Comparison of ENCODE assay signal across 20 cellular contexts in genomic region chr12:128702344-128702743, GRCh38.
DNase-seq lines count a peak whose midpoint lies in the region; ATAC-seq and FAIRE-seq lines count a peak whose summit lies in the region.
"Had no signal": no experiment of that assay in that cellular context is flagged by ENCODE, and none has a peak within 500 bp of the region (broad histone marks: within the 10 kb centered on the region; RNA-seq: fewer than 3 reads in every experiment).

No MANE protein-coding gene starts in this region.

- H3K27me3 ChIP-seq in CD8-positive, alpha-beta memory T cell (ENCODE audit: insufficient read depth, low read length, poor library complexity, severe bottlenecking) = no peaks in the 10 kb centered on the region
- H3K27me3 ChIP-seq: BE2C had no signal

- peaks cover 3 to 16% (median 9%) of the 10 kb centered on the region in 3 donors for H3K4me1 Mint-ChIP-seq in CD8-positive, alpha-beta memory T cell
- H3K4me1 Mint-ChIP-seq: IgD-negative memory B cell had no signal

- peaks cover 3 to 9% of the 10 kb centered on the region in 2 donors for H3K27me3 Mint-ChIP-seq in CD8-positive, alpha-beta memory T cell
- H3K27me3 Mint-ChIP-seq: CD4-positive, alpha-beta T cell had no signal

- H3K4me1 ChIP-seq in CD8-positive, alpha-beta memory T cell (ENCODE audit: insufficient read depth, low read length) = no peaks in the 10 kb centered on the region
- H3K4me1 ChIP-seq: BE2C had no signal

- no peaks in the 10 kb centered on the region for H3K36me3 Mint-ChIP-seq in CD8-positive, alpha-beta memory T cell
- H3K36me3 Mint-ChIP-seq: IgD-negative memory B cell had no signal

- H3K4me3 Mint-ChIP-seq in CD8-positive, alpha-beta memory T cell = peak overlapping the region in 4 of 7 donors; percentile 6 to 50 (median 38)
- H3K4me3 Mint-ChIP-seq: CD4-positive, alpha-beta T cell; IgD-negative memory B cell had no signal

- no peaks in the 10 kb centered on the region for H3K9me3 Mint-ChIP-seq in CD8-positive, alpha-beta memory T cell

- no peak overlapping the region for H3K4me3 ChIP-seq in CD8-positive, alpha-beta memory T cell (ENCODE audit: low read length)
- H3K4me3 ChIP-seq: PC-9 had no signal

- peak overlapping the region in 1 of 8 donors; percentile 18 for H3K27ac Mint-ChIP-seq in CD8-positive, alpha-beta memory T cell
- H3K27ac Mint-ChIP-seq: CD4-positive, alpha-beta T cell; IgD-negative memory B cell had no signal

- DNase-seq in CD8-positive, alpha-beta memory T cell = no peak
- DNase-seq in cerebellar cortex (ENCODE audit: low spot score) (peak; percentile 15), left kidney (ENCODE audit: low read depth, low spot score) (peak; percentile 35), GM03348 (ENCODE audit: low spot score) (no peak), urothelium cell line (ENCODE audit: low spot score) (no peak)
- DNase-seq: BE2C; Calu3; CD4-positive, alpha-beta T cell; GF-D8; Kasumi-1; MM.1S; NCI-H2081; NCI-H446; NCI-H82; PC-9; SW 1271 had no signal

- CTCF ChIA-PET in CD8-positive, alpha-beta memory T cell (lab: Charles Lee) = no interaction called here

- ATAC-seq in GM21786 (IDR thresholded peaks at IDR 0.05; ENCODE audit: unreplicated experiment) = no peak

- no peaks in the 10 kb centered on the region for H3K9me3 ChIP-seq in CD8-positive, alpha-beta memory T cell (ENCODE audit: low read length)

- H3K36me3 ChIP-seq in CD8-positive, alpha-beta memory T cell (ENCODE audit: insufficient read depth, low read length) = no peaks in the 10 kb centered on the region
- H3K36me3 ChIP-seq: BE2C had no signal

- FAIRE-seq in G401.6 (lab: Jason Lieb, UNC) (peak; percentile 69), urothelium cell line (lab: Jason Lieb, UNC) (no peak)
- FAIRE-seq: H54 had no signal

- POLR2A ChIA-PET in CD8-positive, alpha-beta memory T cell (lab: Charles Lee) = no interaction called here

- no peak overlapping the region for H3K27ac ChIP-seq in CD8-positive, alpha-beta memory T cell (ENCODE audit: low read depth, low read length)
- H3K27ac ChIP-seq: PC-9 had no signal

Comparison
In these comparisons a context has a peak if more than half of its experiments do, and no peak if none do; other contexts are left out.
1. DNase-seq: peak in cerebellar cortex (single experiment) and left kidney (single experiment); none in CD8-positive, alpha-beta memory T cell (0 of 5), GM03348 (single experiment) and urothelium cell line (single experiment).